Comparison of ENCODE assay signal across 1 cellular context in genomic region chr9:133709716-133710571, GRCh38.
TF ChIP-seq lines count a peak whose summit lies in the region.

No MANE protein-coding gene starts in this region.

TF ChIP-seq in HepG2, 621 proteins besides CTCF, POLR2A, EP300 and RAD21:
- TF ChIP-seq ARHGAP35 (CRISPR knock-in tag; IDR thresholded peaks at IDR 0.05; ENCODE audit: borderline replicate concordance) (no peak), ZMYM3 (CRISPR knock-in tag; IDR thresholded peaks at IDR 0.05) (peak; percentile 50; the same call in 1 of the 2 replicates), ZNF629 (CRISPR knock-in tag; conservative IDR thresholded peaks at IDR 0.05) (peak; percentile 91), NFRKB (IDR thresholded peaks at IDR 0.05) (no peak), RBFOX2 (IDR thresholded peaks at IDR 0.05; ENCODE audit: low read depth, low read length) (peak; percentile 39; the same call in 1 of the 2 replicates)
TF ChIP-seq in HepG2: peak in this region for 3.
